In the genomic region with DNA sequence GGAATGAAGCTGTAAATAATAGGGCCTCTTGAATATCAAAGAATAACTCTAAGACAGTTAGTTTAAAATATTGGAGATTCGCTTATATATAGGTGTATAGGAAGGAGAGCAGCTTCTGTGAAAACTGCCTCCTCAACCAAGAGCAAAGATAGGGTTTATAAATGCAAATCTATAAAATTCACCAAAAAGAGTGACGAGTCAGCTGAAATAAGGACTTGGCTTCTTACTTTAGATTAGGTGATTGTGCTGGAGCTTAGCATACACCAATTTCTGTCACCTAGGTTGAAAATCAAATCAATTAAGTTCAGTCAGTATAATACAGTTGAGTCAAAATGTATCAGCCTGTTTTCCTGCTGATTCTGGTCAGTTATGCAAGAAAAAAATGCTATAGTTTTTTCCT, we compare ENCODE assay signal across 9 cellular contexts.
"Had no signal": no experiment of that assay in that cellular context is flagged by ENCODE, and none has a peak within 500 bp of the region (broad histone marks: within the 10 kb centered on the region; RNA-seq: fewer than 3 reads in every experiment).

No MANE protein-coding gene starts in this region.

- ATAC-seq: K562 had no signal

- DNase-seq: Karpas-422, Kasumi-1, KBM-7, KG1 had no signal

- H3K27ac ChIP-seq: HL-60, KMS-11 had no signal

- H3K9ac ChIP-seq: KMS-11 had no signal

- H3K36me3 Mint-ChIP-seq: IgD-negative memory B cell had no signal

- H3K27ac Mint-ChIP-seq: IgD-negative memory B cell had no signal

- H3K4me2 ChIP-seq: KMS-11 had no signal

- H3K4me1 Mint-ChIP-seq: IgD-negative memory B cell had no signal

- H3K4me3 ChIP-seq: K562 had no signal

- H3K4me3 Mint-ChIP-seq: IgD-negative memory B cell had no signal

- FAIRE-seq: HTR-8/SVneo, K562 had no signal
